Comparison of ENCODE assay signal across 16 cellular contexts in the genomic region with DNA sequence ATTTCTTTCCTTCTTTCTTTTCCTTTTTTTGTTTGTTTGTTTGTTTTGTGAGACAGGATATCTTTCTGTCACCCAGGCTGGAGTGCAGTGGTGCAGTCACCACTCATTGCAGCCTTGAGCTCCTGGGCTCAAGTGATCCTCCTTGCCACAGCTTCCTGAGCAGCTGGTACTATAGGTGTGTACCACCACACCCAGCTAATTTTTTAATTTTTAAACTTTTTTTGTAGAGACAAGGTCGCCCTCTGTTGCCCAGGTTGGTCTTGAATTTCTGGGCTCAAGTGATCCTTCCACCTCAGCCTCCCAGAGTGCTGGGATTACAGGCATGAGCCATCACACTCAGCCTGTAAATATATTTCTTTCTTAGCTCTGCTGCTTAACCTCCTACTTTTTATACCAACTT.
DNase-seq lines count a peak whose midpoint lies in the region; ATAC-seq and TF ChIP-seq lines count a peak whose summit lies in the region.
"Had no signal": no experiment of that assay in that cellular context is flagged by ENCODE, and none has a peak within 500 bp of the region (broad histone marks: within the 10 kb centered on the region; RNA-seq: fewer than 3 reads in every experiment).

No MANE protein-coding gene starts in this region.

- H3K4me3 Mint-ChIP-seq in activated CD4-positive, alpha-beta T cell treated with anti-CD3 and anti-CD28 coated beads, Interleukin-2, amount 10 ng/mL, durations not matched to agents 7 days and 5 days, result no peak overlapping the region
- no peak overlapping the region for H3K4me3 Mint-ChIP-seq in WTC11
- H3K4me3 Mint-ChIP-seq in progenitor cell of endocrine pancreas (ENCODE audit: low read depth), result no peak overlapping the region
- H3K4me3 Mint-ChIP-seq: activated naive CD4-positive, alpha-beta T cell treated with anti-CD3 and anti-CD28 coated beads, Interleukin-2, amount 50 U/mL, for 24 hours; T-helper 2 cell treated with Interferon-gamma antibody and Interleukin-4, amounts not matched to agents 5 μg/mL and 100 μg/mL, for 36 hours had no signal

- POLR2A ChIA-PET in activated CD4-positive, alpha-beta T cell treated with anti-CD3 and anti-CD28 coated beads, Interleukin-2, amount 10 ng/mL, durations not matched to agents 7 days and 5 days (lab: Charles Lee), result no interaction called here
- POLR2A ChIA-PET in WTC11 (lab: Charles Lee), result interaction anchor here (0.5 kb wide), 1 partner anchor 316 kb away, joined by 4 read pairs; no protein-coding TSS in a partner anchor

- ATAC-seq in WTC11 (peak; percentile 60; the same call in 1 of the 2 replicates), GM21529 (IDR thresholded peaks at IDR 0.05; ENCODE audit: unreplicated experiment) (no peak)
- ATAC-seq: gastroesophageal sphincter had no signal

- CTCF ChIA-PET in activated CD4-positive, alpha-beta T cell treated with anti-CD3 and anti-CD28 coated beads, Interleukin-2, amount 10 ng/mL, durations not matched to agents 7 days and 5 days (lab: Charles Lee), result interaction anchor here (0.6 to 1.0 kb wide), 2 partner anchors 23 to 567 kb away, joined by 3 read pairs; no protein-coding TSS in a partner anchor
- CTCF ChIA-PET in WTC11 (lab: Charles Lee), result interaction anchor here (0.6 to 1.2 kb wide), 2 partner anchors 562 to 567 kb away, joined by 3 to 5 read pairs; no protein-coding TSS in a partner anchor

- peaks cover 2% of the 10 kb centered on the region for H3K36me3 Mint-ChIP-seq in activated CD4-positive, alpha-beta T cell treated with anti-CD3 and anti-CD28 coated beads, Interleukin-2, amount 10 ng/mL, durations not matched to agents 7 days and 5 days (ENCODE audit: low read depth)
- no peaks in the 10 kb centered on the region for H3K36me3 Mint-ChIP-seq in WTC11
- H3K36me3 Mint-ChIP-seq in progenitor cell of endocrine pancreas (ENCODE audit: insufficient read depth), result peaks cover 13% of the 10 kb centered on the region

- peak; percentile 35 for DNase-seq in activated CD4-positive, alpha-beta T cell treated with anti-CD3 and anti-CD28 coated beads, Interleukin-2, amount 10 ng/mL, durations not matched to agents 7 days and 5 days
- DNase-seq in activated CD4-positive, alpha-beta T cell treated with anti-CD3 and anti-CD28 coated beads, Interleukin-2, amount 50 U/mL, for 1 hour, result no peak
- DNase-seq in HT1080 (ENCODE audit: low read depth) (peak; percentile 3), WTC11 (ENCODE audit: low spot score) (no peak), progenitor cell of endocrine pancreas (ENCODE audit: low spot score, unreplicated experiment) (no peak), dermis blood vessel endothelial cell (no peak), NCI-H345 (lab: John Stamatoyannopoulos, UW) (no peak)
- DNase-seq: DMS 273 treated with DMSO at 0.1 percent for 48 hours, NCI-H1436 treated with DMSO at 0.1 percent for 48 hours, NCI-H524 treated with DMSO at 0.1 percent for 48 hours, posterior cingulate gyrus, substantia nigra had no signal

- no peaks in the 10 kb centered on the region for H3K27me3 Mint-ChIP-seq in activated CD4-positive, alpha-beta T cell treated with anti-CD3 and anti-CD28 coated beads, Interleukin-2, amount 10 ng/mL, durations not matched to agents 7 days and 5 days
- H3K27me3 Mint-ChIP-seq in WTC11 (ENCODE audit: low read depth), result no peaks in the 10 kb centered on the region
- no peaks in the 10 kb centered on the region for H3K27me3 Mint-ChIP-seq in progenitor cell of endocrine pancreas
- H3K27me3 Mint-ChIP-seq: activated naive CD4-positive, alpha-beta T cell treated with anti-CD3 and anti-CD28 coated beads, Interleukin-2, amount 50 U/mL, for 24 hours had no signal

- H3K4me1 Mint-ChIP-seq in activated CD4-positive, alpha-beta T cell treated with anti-CD3 and anti-CD28 coated beads, Interleukin-2, amount 10 ng/mL, durations not matched to agents 7 days and 5 days, result peaks cover 9% of the 10 kb centered on the region
- H3K4me1 Mint-ChIP-seq in WTC11 (no peaks in the 10 kb centered on the region), progenitor cell of endocrine pancreas (ENCODE audit: low read depth) (no peaks in the 10 kb centered on the region)

- no peaks in the 10 kb centered on the region for H3K9me3 Mint-ChIP-seq in activated CD4-positive, alpha-beta T cell treated with anti-CD3 and anti-CD28 coated beads, Interleukin-2, amount 10 ng/mL, durations not matched to agents 7 days and 5 days
- H3K9me3 Mint-ChIP-seq in WTC11 (no peaks in the 10 kb centered on the region), progenitor cell of endocrine pancreas (ENCODE audit: low read depth) (no peaks in the 10 kb centered on the region)
- H3K9me3 Mint-ChIP-seq: activated naive CD4-positive, alpha-beta T cell treated with anti-CD3 and anti-CD28 coated beads, Interleukin-2, amount 50 U/mL, for 24 hours; T-helper 2 cell treated with Interferon-gamma antibody and Interleukin-4, amounts not matched to agents 5 μg/mL and 100 μg/mL, for 36 hours had no signal

- no peak for TF ChIP-seq CTCF in WTC11 (IDR thresholded peaks at IDR 0.05)
- TF ChIP-seq CTCF in progenitor cell of endocrine pancreas (IDR thresholded peaks at IDR 0.05; ENCODE audit: unreplicated experiment), result peak; percentile 12

- H3K27ac Mint-ChIP-seq in activated CD4-positive, alpha-beta T cell treated with anti-CD3 and anti-CD28 coated beads, Interleukin-2, amount 10 ng/mL, durations not matched to agents 7 days and 5 days, result no peak overlapping the region
- H3K27ac Mint-ChIP-seq in WTC11 (no peak overlapping the region), progenitor cell of endocrine pancreas (no peak overlapping the region)
- H3K27ac Mint-ChIP-seq: activated naive CD4-positive, alpha-beta T cell treated with anti-CD3 and anti-CD28 coated beads, Interleukin-2, amount 50 U/mL, for 24 hours; T-helper 2 cell treated with Interferon-gamma antibody and Interleukin-4, amounts not matched to agents 5 μg/mL and 100 μg/mL, for 36 hours had no signal

TF ChIP-seq in WTC11, 78 proteins besides CTCF, POLR2A, EP300 and RAD21 (continues in another document):
- TF ChIP-seq KAT7 (CRISPR knock-in tag; IDR thresholded peaks at IDR 0.05; ENCODE audit: borderline replicate concordance), result no peak
- no peak for TF ChIP-seq RELA (CRISPR knock-in tag; IDR thresholded peaks at IDR 0.05; ENCODE audit: borderline replicate concordance)
- TF ChIP-seq CBFB (CRISPR knock-in tag; IDR thresholded peaks at IDR 0.05; ENCODE audit: low read depth), result no peak
- TF ChIP-seq, protein P1, sequence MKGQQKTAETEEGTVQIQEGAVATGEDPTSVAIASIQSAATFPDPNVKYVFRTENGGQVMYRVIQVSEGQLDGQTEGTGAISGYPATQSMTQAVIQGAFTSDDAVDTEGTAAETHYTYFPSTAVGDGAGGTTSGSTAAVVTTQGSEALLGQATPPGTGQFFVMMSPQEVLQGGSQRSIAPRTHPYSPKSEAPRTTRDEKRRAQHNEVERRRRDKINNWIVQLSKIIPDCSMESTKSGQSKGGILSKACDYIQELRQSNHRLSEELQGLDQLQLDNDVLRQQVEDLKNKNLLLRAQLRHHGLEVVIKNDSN (CRISPR knock-in tag; IDR thresholded peaks at IDR 0.05), result no peak
- no peak for TF ChIP-seq EMX1 (CRISPR knock-in tag; IDR thresholded peaks at IDR 0.05)
- TF ChIP-seq, protein P2, sequence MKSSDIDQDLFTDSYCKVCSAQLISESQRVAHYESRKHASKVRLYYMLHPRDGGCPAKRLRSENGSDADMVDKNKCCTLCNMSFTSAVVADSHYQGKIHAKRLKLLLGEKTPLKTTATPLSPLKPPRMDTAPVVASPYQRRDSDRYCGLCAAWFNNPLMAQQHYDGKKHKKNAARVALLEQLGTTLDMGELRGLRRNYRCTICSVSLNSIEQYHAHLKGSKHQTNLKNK (CRISPR knock-in tag; IDR thresholded peaks at IDR 0.05), result no peak
- TF ChIP-seq, protein P3, sequence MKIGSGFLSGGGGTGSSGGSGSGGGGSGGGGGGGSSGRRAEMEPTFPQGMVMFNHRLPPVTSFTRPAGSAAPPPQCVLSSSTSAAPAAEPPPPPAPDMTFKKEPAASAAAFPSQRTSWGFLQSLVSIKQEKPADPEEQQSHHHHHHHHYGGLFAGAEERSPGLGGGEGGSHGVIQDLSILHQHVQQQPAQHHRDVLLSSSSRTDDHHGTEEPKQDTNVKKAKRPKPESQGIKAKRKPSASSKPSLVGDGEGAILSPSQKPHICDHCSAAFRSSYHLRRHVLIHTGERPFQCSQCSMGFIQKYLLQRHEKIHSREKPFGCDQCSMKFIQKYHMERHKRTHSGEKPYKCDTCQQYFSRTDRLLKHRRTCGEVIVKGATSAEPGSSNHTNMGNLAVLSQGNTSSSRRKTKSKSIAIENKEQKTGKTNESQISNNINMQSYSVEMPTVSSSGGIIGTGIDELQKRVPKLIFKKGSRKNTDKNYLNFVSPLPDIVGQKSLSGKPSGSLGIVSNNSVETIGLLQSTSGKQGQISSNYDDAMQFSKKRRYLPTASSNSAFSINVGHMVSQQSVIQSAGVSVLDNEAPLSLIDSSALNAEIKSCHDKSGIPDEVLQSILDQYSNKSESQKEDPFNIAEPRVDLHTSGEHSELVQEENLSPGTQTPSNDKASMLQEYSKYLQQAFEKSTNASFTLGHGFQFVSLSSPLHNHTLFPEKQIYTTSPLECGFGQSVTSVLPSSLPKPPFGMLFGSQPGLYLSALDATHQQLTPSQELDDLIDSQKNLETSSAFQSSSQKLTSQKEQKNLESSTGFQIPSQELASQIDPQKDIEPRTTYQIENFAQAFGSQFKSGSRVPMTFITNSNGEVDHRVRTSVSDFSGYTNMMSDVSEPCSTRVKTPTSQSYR (CRISPR knock-in tag; IDR thresholded peaks at IDR 0.05), result no peak

Comparison
In these comparisons a context has a peak if more than half of its experiments do, and no peak if none do; other contexts are left out.
1. DNase-seq: peak in activated CD4-positive, alpha-beta T cell treated with anti-CD3 and anti-CD28 coated beads, Interleukin-2, amount 10 ng/mL, durations not matched to agents 7 days and 5 days (single experiment) and HT1080 (single experiment); none in activated CD4-positive, alpha-beta T cell treated with anti-CD3 and anti-CD28 coated beads, Interleukin-2, amount 50 U/mL, for 1 hour (single experiment), WTC11 (single experiment), progenitor cell of endocrine pancreas (single experiment), dermis blood vessel endothelial cell (single experiment) and NCI-H345 (single experiment).